ENCODE assay signal across 1 cellular context in genomic region chr7:127655720-127656119, GRCh38.
TF ChIP-seq lines count a peak whose summit lies in the region.

No MANE protein-coding gene starts in this region.

TF ChIP-seq in GM12878, 131 proteins besides CTCF, POLR2A, EP300 and RAD21:
- TF ChIP-seq SMAD5 (IDR thresholded peaks at IDR 0.05; ENCODE audit: low read depth) = no peak
- TF ChIP-seq CHD2 (IDR thresholded peaks at IDR 0.05; ENCODE audit: borderline replicate concordance, low read depth, low read length) = no peak
- no peak for TF ChIP-seq TARDBP (IDR thresholded peaks at IDR 0.05; ENCODE audit: borderline replicate concordance)
- TF ChIP-seq HDGF (IDR thresholded peaks at IDR 0.05) = no peak
- no peak for TF ChIP-seq CHD1 (IDR thresholded peaks at IDR 0.05; ENCODE audit: low read depth, low read length)
- TF ChIP-seq ZNF622 (IDR thresholded peaks at IDR 0.05) = no peak
- no peak for TF ChIP-seq BCLAF1 (IDR thresholded peaks at IDR 0.05)
- no peak for TF ChIP-seq ZBTB33 (IDR thresholded peaks at IDR 0.05)
- TF ChIP-seq ETV6 (conservative IDR thresholded peaks at IDR 0.05 in 1 of 2, IDR thresholded peaks at IDR 0.05 in 1 of 2; ENCODE audit: borderline replicate concordance in 1 of 2, low read depth in 1 of 2) = no peak
- no peak for TF ChIP-seq CREM (IDR thresholded peaks at IDR 0.05; ENCODE audit: low read depth)
- TF ChIP-seq GATAD2B (conservative IDR thresholded peaks at IDR 0.05; ENCODE audit: low read depth) = no peak
- no peak for TF ChIP-seq EZH2 (IDR thresholded peaks at IDR 0.05; ENCODE audit: borderline replicate concordance, control insufficient read depth, low read depth, low read length)
- no peak for TF ChIP-seq YBX1 (IDR thresholded peaks at IDR 0.05)
- TF ChIP-seq CREB1 (IDR thresholded peaks at IDR 0.05; ENCODE audit: low read depth) = no peak
- TF ChIP-seq BMI1 (IDR thresholded peaks at IDR 0.05; ENCODE audit: borderline replicate concordance) = no peak
- TF ChIP-seq BHLHE40 (IDR thresholded peaks at IDR 0.05; ENCODE audit: borderline replicate concordance in 1 of 2, low read depth in 2 of 2, low read length in 1 of 2) = no peak
- no peak for TF ChIP-seq MLLT1 (IDR thresholded peaks at IDR 0.05)
